ENCODE assay signal across 1 cellular context in genomic region chr5:79535477-79536192, GRCh38.
TF ChIP-seq lines count a peak whose summit lies in the region.

No MANE protein-coding gene starts in this region.

TF ChIP-seq in HepG2, 621 proteins besides CTCF, POLR2A, EP300 and RAD21 (continued from another document and continues in another):
- TF ChIP-seq PAXIP1 (CRISPR knock-in tag; conservative IDR thresholded peaks at IDR 0.05) (peak; percentile 95), MIER2 (CRISPR knock-in tag; IDR thresholded peaks at IDR 0.05) (no peak), TBP (CRISPR knock-in tag; IDR thresholded peaks at IDR 0.05) (no peak), MXI1 (IDR thresholded peaks at IDR 0.05; ENCODE audit: borderline replicate concordance, low read depth, low read length) (no peak), ZNF713 (CRISPR knock-in tag; IDR thresholded peaks at IDR 0.05) (no peak), U2AF1 (optimal IDR thresholded peaks at IDR 0.05; ENCODE audit: low read depth, low read length) (no peak), ASH2L (IDR thresholded peaks at IDR 0.05; ENCODE audit: insufficient read length, low read depth, low read length) (peak; percentile 80), ZNF121 (CRISPR knock-in tag; IDR thresholded peaks at IDR 0.05) (peak; percentile 100), SIN3B (IDR thresholded peaks at IDR 0.05; ENCODE audit: low read length) (no peak), GATAD1 (CRISPR knock-in tag; IDR thresholded peaks at IDR 0.05) (peak; percentile 66; the same call in 1 of the 2 replicates), HOMEZ (CRISPR knock-in tag; IDR thresholded peaks at IDR 0.05; ENCODE audit: low read depth) (peak; percentile 84; the same call in 1 of the 2 replicates), SPEN (CRISPR knock-in tag; IDR thresholded peaks at IDR 0.05; ENCODE audit: low read depth) (no peak), ZNF44 (CRISPR knock-in tag; IDR thresholded peaks at IDR 0.05) (no peak), HNRNPH1 (optimal IDR thresholded peaks at IDR 0.05; ENCODE audit: low read depth, low read length) (no peak), ARNT (IDR thresholded peaks at IDR 0.05) (no peak), ZNF775 (CRISPR knock-in tag; IDR thresholded peaks at IDR 0.05; ENCODE audit: borderline replicate concordance) (0 out of 2 replicates have a peak, but pooled peaks have one; percentile 52), ZNF382 (CRISPR knock-in tag; IDR thresholded peaks at IDR 0.05; ENCODE audit: borderline replicate concordance) (no peak), ZNF709 (CRISPR knock-in tag; IDR thresholded peaks at IDR 0.05) (no peak), YEATS2 (CRISPR knock-in tag; IDR thresholded peaks at IDR 0.05; ENCODE audit: borderline replicate concordance) (no peak), ZNF446 (CRISPR knock-in tag; IDR thresholded peaks at IDR 0.05) (no peak), CC2D1A (CRISPR knock-in tag; IDR thresholded peaks at IDR 0.05) (no peak), ZNF354B (CRISPR knock-in tag; IDR thresholded peaks at IDR 0.05) (no peak), ZFP36L2 (CRISPR knock-in tag; IDR thresholded peaks at IDR 0.05) (no peak), ATF2 (CRISPR knock-in tag; IDR thresholded peaks at IDR 0.05) (peak; percentile 57; the same call in 1 of the 2 replicates), PRPF4 (IDR thresholded peaks at IDR 0.05; ENCODE audit: low read depth, low read length, poor library complexity, severe bottlenecking) (no peak), HOXA3 (CRISPR knock-in tag; IDR thresholded peaks at IDR 0.05) (no peak), RFX1 (IDR thresholded peaks at IDR 0.05) (no peak), ZMAT5 (CRISPR knock-in tag; IDR thresholded peaks at IDR 0.05; ENCODE audit: borderline replicate concordance, low read depth) (no peak), CENPX (CRISPR knock-in tag; IDR thresholded peaks at IDR 0.05) (no peak), JUND (CRISPR knock-in tag; IDR thresholded peaks at IDR 0.05) (peak; percentile 60; the same call in 1 of the 2 replicates), SMARCC2 (IDR thresholded peaks at IDR 0.05) (no peak), DNMT1 (CRISPR knock-in tag; IDR thresholded peaks at IDR 0.05) (no peak), SRSF1 (optimal IDR thresholded peaks at IDR 0.05; ENCODE audit: low read depth, low read length) (no peak), TBX2 (CRISPR knock-in tag; IDR thresholded peaks at IDR 0.05; ENCODE audit: borderline replicate concordance) (0 out of 2 replicates have a peak, but pooled peaks have one; percentile 17), ZNF615 (CRISPR knock-in tag; IDR thresholded peaks at IDR 0.05; ENCODE audit: borderline replicate concordance) (no peak), TARDBP (CRISPR knock-in tag; IDR thresholded peaks at IDR 0.05) (peak; percentile 73), ZNF296 (CRISPR knock-in tag; conservative IDR thresholded peaks at IDR 0.05) (no peak), ZNF136 (CRISPR knock-in tag; IDR thresholded peaks at IDR 0.05; ENCODE audit: low read depth) (no peak), CENPT (CRISPR knock-in tag; IDR thresholded peaks at IDR 0.05; ENCODE audit: low read depth) (no peak), FIP1L1 (IDR thresholded peaks at IDR 0.05; ENCODE audit: borderline replicate concordance, insufficient read depth, low read depth, low read length) (no peak), ZNF235 (CRISPR knock-in tag; IDR thresholded peaks at IDR 0.05; ENCODE audit: borderline replicate concordance) (no peak)
- TF ChIP-seq, protein P1, sequence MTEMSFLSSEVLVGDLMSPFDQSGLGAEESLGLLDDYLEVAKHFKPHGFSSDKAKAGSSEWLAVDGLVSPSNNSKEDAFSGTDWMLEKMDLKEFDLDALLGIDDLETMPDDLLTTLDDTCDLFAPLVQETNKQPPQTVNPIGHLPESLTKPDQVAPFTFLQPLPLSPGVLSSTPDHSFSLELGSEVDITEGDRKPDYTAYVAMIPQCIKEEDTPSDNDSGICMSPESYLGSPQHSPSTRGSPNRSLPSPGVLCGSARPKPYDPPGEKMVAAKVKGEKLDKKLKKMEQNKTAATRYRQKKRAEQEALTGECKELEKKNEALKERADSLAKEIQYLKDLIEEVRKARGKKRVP (CRISPR knock-in tag; IDR thresholded peaks at IDR 0.05) = no peak; a peak in 1 of 4 replicates
- TF ChIP-seq, protein P2, sequence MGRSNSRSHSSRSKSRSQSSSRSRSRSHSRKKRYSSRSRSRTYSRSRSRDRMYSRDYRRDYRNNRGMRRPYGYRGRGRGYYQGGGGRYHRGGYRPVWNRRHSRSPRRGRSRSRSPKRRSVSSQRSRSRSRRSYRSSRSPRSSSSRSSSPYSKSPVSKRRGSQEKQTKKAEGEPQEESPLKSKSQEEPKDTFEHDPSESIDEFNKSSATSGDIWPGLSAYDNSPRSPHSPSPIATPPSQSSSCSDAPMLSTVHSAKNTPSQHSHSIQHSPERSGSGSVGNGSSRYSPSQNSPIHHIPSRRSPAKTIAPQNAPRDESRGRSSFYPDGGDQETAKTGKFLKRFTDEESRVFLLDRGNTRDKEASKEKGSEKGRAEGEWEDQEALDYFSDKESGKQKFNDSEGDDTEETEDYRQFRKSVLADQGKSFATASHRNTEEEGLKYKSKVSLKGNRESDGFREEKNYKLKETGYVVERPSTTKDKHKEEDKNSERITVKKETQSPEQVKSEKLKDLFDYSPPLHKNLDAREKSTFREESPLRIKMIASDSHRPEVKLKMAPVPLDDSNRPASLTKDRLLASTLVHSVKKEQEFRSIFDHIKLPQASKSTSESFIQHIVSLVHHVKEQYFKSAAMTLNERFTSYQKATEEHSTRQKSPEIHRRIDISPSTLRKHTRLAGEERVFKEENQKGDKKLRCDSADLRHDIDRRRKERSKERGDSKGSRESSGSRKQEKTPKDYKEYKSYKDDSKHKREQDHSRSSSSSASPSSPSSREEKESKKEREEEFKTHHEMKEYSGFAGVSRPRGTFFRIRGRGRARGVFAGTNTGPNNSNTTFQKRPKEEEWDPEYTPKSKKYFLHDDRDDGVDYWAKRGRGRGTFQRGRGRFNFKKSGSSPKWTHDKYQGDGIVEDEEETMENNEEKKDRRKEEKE (IDR thresholded peaks at IDR 0.05) = no peak
- TF ChIP-seq, protein P3, sequence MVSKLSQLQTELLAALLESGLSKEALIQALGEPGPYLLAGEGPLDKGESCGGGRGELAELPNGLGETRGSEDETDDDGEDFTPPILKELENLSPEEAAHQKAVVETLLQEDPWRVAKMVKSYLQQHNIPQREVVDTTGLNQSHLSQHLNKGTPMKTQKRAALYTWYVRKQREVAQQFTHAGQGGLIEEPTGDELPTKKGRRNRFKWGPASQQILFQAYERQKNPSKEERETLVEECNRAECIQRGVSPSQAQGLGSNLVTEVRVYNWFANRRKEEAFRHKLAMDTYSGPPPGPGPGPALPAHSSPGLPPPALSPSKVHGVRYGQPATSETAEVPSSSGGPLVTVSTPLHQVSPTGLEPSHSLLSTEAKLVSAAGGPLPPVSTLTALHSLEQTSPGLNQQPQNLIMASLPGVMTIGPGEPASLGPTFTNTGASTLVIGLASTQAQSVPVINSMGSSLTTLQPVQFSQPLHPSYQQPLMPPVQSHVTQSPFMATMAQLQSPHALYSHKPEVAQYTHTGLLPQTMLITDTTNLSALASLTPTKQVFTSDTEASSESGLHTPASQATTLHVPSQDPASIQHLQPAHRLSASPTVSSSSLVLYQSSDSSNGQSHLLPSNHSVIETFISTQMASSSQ (IDR thresholded peaks at IDR 0.05; ENCODE audit: low read depth) = no peak
- TF ChIP-seq, protein P3 (CRISPR knock-in tag; IDR thresholded peaks at IDR 0.05; ENCODE audit: borderline replicate concordance) = no peak; the same call in 1 of the 2 replicates
- TF ChIP-seq, protein P4, sequence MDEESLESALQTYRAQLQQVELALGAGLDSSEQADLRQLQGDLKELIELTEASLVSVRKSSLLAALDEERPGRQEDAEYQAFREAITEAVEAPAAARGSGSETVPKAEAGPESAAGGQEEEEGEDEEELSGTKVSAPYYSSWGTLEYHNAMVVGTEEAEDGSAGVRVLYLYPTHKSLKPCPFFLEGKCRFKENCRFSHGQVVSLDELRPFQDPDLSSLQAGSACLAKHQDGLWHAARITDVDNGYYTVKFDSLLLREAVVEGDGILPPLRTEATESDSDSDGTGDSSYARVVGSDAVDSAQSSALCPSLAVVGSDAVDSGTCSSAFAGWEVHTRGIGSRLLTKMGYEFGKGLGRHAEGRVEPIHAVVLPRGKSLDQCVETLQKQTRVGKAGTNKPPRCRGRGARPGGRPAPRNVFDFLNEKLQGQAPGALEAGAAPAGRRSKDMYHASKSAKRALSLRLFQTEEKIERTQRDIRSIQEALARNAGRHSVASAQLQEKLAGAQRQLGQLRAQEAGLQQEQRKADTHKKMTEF (CRISPR knock-in tag; IDR thresholded peaks at IDR 0.05) = peak; percentile 70; the same call in 1 of the 2 replicates
- TF ChIP-seq, protein P5, sequence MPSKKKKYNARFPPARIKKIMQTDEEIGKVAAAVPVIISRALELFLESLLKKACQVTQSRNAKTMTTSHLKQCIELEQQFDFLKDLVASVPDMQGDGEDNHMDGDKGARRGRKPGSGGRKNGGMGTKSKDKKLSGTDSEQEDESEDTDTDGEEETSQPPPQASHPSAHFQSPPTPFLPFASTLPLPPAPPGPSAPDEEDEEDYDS (CRISPR knock-in tag; IDR thresholded peaks at IDR 0.05) = no peak
- TF ChIP-seq, protein P6, sequence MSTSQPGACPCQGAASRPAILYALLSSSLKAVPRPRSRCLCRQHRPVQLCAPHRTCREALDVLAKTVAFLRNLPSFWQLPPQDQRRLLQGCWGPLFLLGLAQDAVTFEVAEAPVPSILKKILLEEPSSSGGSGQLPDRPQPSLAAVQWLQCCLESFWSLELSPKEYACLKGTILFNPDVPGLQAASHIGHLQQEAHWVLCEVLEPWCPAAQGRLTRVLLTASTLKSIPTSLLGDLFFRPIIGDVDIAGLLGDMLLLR (CRISPR knock-in tag; IDR thresholded peaks at IDR 0.05) = no peak
- TF ChIP-seq, protein P7, sequence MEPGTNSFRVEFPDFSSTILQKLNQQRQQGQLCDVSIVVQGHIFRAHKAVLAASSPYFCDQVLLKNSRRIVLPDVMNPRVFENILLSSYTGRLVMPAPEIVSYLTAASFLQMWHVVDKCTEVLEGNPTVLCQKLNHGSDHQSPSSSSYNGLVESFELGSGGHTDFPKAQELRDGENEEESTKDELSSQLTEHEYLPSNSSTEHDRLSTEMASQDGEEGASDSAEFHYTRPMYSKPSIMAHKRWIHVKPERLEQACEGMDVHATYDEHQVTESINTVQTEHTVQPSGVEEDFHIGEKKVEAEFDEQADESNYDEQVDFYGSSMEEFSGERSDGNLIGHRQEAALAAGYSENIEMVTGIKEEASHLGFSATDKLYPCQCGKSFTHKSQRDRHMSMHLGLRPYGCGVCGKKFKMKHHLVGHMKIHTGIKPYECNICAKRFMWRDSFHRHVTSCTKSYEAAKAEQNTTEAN (CRISPR knock-in tag; conservative IDR thresholded peaks at IDR 0.05) = 0 out of 2 replicates have a peak, but pooled peaks have one; percentile 52
